ENCODE assay signal across 1 cellular context in genomic region chr20:43975096-43975768, GRCh38.
A peak's percentile ranks its signal among the peaks of the same experiment; 100 is the strongest.
TF ChIP-seq lines count a peak whose summit lies in the region.

No MANE protein-coding gene starts in this region.

TF ChIP-seq in HCT116, 20 proteins besides CTCF, POLR2A, EP300 and RAD21 (continued from another document):
- TF ChIP-seq ZBTB33 (IDR thresholded peaks at IDR 0.05; ENCODE audit: extremely low read depth, insufficient replicate concordance, low read length) (no peak), ZNF274 (IDR thresholded peaks at IDR 0.05; ENCODE audit: low read depth, low read length) (no peak), TCF7L2 (IDR thresholded peaks at IDR 0.05; ENCODE audit: borderline replicate concordance, extremely low read depth, insufficient read depth, insufficient read length) (peak; percentile 82), JUND (IDR thresholded peaks at IDR 0.05) (peak; percentile 90), EGR1 (IDR thresholded peaks at IDR 0.05; ENCODE audit: low read depth) (no peak), ZFX (IDR thresholded peaks at IDR 0.05) (no peak)
